8 cellular contexts compared by ENCODE assay signal in genomic region chr3:48301020-48301813, GRCh38. TPM values are rescaled to one million over a fixed set of nuclear protein-coding genes. Genes with fewer than 3 reads are reported as not detected.
DNase-seq lines count a peak whose midpoint lies in the region; ATAC-seq and TF ChIP-seq lines count a peak whose summit lies in the region.

Gene NME6, minus strand, starts transcription at chr3:48301367.

- H3K27ac Mint-ChIP-seq in activated naive CD4-positive, alpha-beta T cell treated with anti-CD3 and anti-CD28 coated beads, Interleukin-2, amount 50 U/mL, for 72 hours: peak within 1 kb of the TSS; percentile 87 to 99

- H3K9me3 Mint-ChIP-seq in activated naive CD4-positive, alpha-beta T cell treated with anti-CD3 and anti-CD28 coated beads, Interleukin-2, amount 50 U/mL, for 72 hours: no peaks in the 10 kb centered on the region

- no peak for TF ChIP-seq CTCF in omental fat pad (IDR thresholded peaks at IDR 0.05)

- H3K36me3 Mint-ChIP-seq in activated naive CD4-positive, alpha-beta T cell treated with anti-CD3 and anti-CD28 coated beads, Interleukin-2, amount 50 U/mL, for 72 hours: peaks cover 9 to 27% of the 10 kb centered on the region in 2 donors

- DNase-seq in GF-D8 (lab: John Stamatoyannopoulos, UW) (peak; percentile 83), NCI-H1105 (lab: John Stamatoyannopoulos, UW) (peak; percentile 60), SKM-1 (lab: John Stamatoyannopoulos, UW; ENCODE audit: unreplicated experiment) (peak; percentile 85), glomerular endothelial cell (ENCODE audit: extremely low read depth, low read depth, low spot score) (peak; percentile 29), omental fat pad (ENCODE audit: low spot score) (peak; percentile 71)
- DNase-seq in activated naive CD4-positive, alpha-beta T cell treated with anti-CD3 and anti-CD28 coated beads, Interleukin-2, amount 50 U/mL, for 72 hours (ENCODE audit: low spot score in 2 of 2): peak; percentile 90 to 97

- ATAC-seq in HG02588 (IDR thresholded peaks at IDR 0.05; ENCODE audit: unreplicated experiment) (peak; percentile 77), omental fat pad (ENCODE audit: low FRiP score) (peak; percentile 96)
- peak; percentile 75 to 94 for ATAC-seq in activated naive CD4-positive, alpha-beta T cell treated with anti-CD3 and anti-CD28 coated beads, Interleukin-2, amount 50 U/mL, for 72 hours

- peak within 1 kb of the TSS; percentile 87 for H3K27ac ChIP-seq in temporal lobe (ENCODE audit: low read depth, low read length)

RNA-seq across cellular contexts. Expression of gene NME6, which starts in this region (rescaled TPM):
- total RNA-seq in activated naive CD4-positive, alpha-beta T cell treated with anti-CD3 and anti-CD28 coated beads, Interleukin-2, amount 50 U/mL, for 72 hours: 10 to 100 TPM; 23.2 to 25.5 TPM
- total RNA-seq in glomerular endothelial cell: 22.3 and 22.9 TPM in 2 replicates
- 10 to 100 TPM; 21.0 to 37.5 (median 25.2) TPM for total RNA-seq in omental fat pad
- total RNA-seq in temporal lobe: 20.2 TPM

Comparison
In these comparisons a context has a peak if more than half of its experiments do, and no peak if none do; other contexts are left out.
1. Peak in every context shown above with its lines: DNase-seq, ATAC-seq and H3K27ac ChIP-seq.
2. DNase-seq: peak in every context shown above with its lines; median percentile 94 in activated naive CD4-positive, alpha-beta T cell treated with anti-CD3 and anti-CD28 coated beads, Interleukin-2, amount 50 U/mL, for 72 hours; 85 in SKM-1; 83 in GF-D8; 71 in omental fat pad; 60 in NCI-H1105; 29 in glomerular endothelial cell.